In genomic region chrX:41334866-41335589, GRCh38 we compare ENCODE assay signal across 8 cellular contexts. TPM values are rescaled to one million over a fixed set of nuclear protein-coding genes. Genes with fewer than 3 reads are reported as not detected.
A peak's percentile ranks its signal among the peaks of the same experiment; 100 is the strongest.
DNase-seq lines count a peak whose midpoint lies in the region; ATAC-seq and TF ChIP-seq lines count a peak whose summit lies in the region.

No MANE protein-coding gene starts in this region.

- H3F3A ChIP-seq in neural cell (ENCODE audit: insufficient read depth, low read length, poor library complexity, severe bottlenecking), result no peaks in the 10 kb centered on the region

- no peak for TF ChIP-seq RAD21 in neural cell (conservative IDR thresholded peaks at IDR 0.05)

- DNase-seq in CD14-positive monocyte (ENCODE audit: low spot score), result peak; percentile 59
- peak; percentile 51 to 61 for DNase-seq in NOMO-1 (lab: John Stamatoyannopoulos, UW; ENCODE audit: unreplicated experiment in 2 of 2)
- DNase-seq in activated T-helper 1 cell treated with anti-CD3 and anti-CD28 coated beads, Interleukin-12 subunit alpha, Interleukin-12 subunit beta, Interleukin-2, Interleukin-4 antibody, amounts not matched to agents 30 ng/mL and 10 ng/mL and 1 ng/mL, durations not matched to agents 14 hours and 24 hours and 36 hours (ENCODE audit: low spot score), result peak; percentile 48
- DNase-seq in fibroblast of mammary gland (ENCODE audit: low read depth), result peak; percentile 58
- DNase-seq in substantia nigra (lab: John Stamatoyannopoulos, UW), result peak in 41 of 49 donors; percentile 2 to 83 (median 40)

- peaks cover 50% of the 10 kb centered on the region for H3K79me2 ChIP-seq in neural cell (replicated peaks; ENCODE audit: insufficient read depth, low read length)

- ATAC-seq in GM21737 (IDR thresholded peaks at IDR 0.05; ENCODE audit: unreplicated experiment), result peak; percentile 4
- ATAC-seq in HG03280 (IDR thresholded peaks at IDR 0.05; ENCODE audit: unreplicated experiment), result no peak

- peak overlapping the region; percentile 100 for H3K27ac Mint-ChIP-seq in CD14-positive monocyte
- H3K27ac Mint-ChIP-seq in activated T-helper 1 cell treated with anti-CD3 and anti-CD28 coated beads, Interleukin-12 subunit alpha, Interleukin-12 subunit beta, Interleukin-2, Interleukin-4 antibody, amounts not matched to agents 30 ng/mL and 10 ng/mL and 1 ng/mL, durations not matched to agents 14 hours and 24 hours and 36 hours, result peak overlapping the region; percentile 99

- H3K4me1 Mint-ChIP-seq in CD14-positive monocyte, result peaks cover 35% of the 10 kb centered on the region
- peaks cover 48% of the 10 kb centered on the region for H3K4me1 Mint-ChIP-seq in activated T-helper 1 cell treated with anti-CD3 and anti-CD28 coated beads, Interleukin-12 subunit alpha, Interleukin-12 subunit beta, Interleukin-2, Interleukin-4 antibody, amounts not matched to agents 30 ng/mL and 10 ng/mL and 1 ng/mL, durations not matched to agents 14 hours and 24 hours and 36 hours (ENCODE audit: low read depth)

- intact Hi-C loops in CD14-positive monocyte (cut with micrococcal nuclease), result loop anchor here (5.0 to 10.0 kb wide), 3 partner anchors 47 to 107 kb away; no protein-coding TSS in a partner anchor
- intact Hi-C loops in activated T-helper 1 cell treated with anti-CD3 and anti-CD28 coated beads, Interleukin-12 subunit alpha, Interleukin-12 subunit beta, Interleukin-2, Interleukin-4 antibody, amounts not matched to agents 30 ng/mL and 10 ng/mL and 1 ng/mL, durations not matched to agents 14 hours and 24 hours and 36 hours (cut with micrococcal nuclease), result loop anchor here (1.0 to 10.0 kb wide), 7 partner anchors 107 to 753 kb away; partner anchors contain the start of genes ATP6AP2, CXorf38 and MED14

- TF ChIP-seq CTCF in CD14-positive monocyte (IDR thresholded peaks at IDR 0.05) (no peak), fibroblast of mammary gland (conservative IDR thresholded peaks at IDR 0.05; ENCODE audit: control insufficient read depth, insufficient read depth, low read depth, low read length) (no peak), neural cell (IDR thresholded peaks at IDR 0.05; ENCODE audit: poor library complexity, severe bottlenecking) (no peak)

- H3K27ac ChIP-seq in neural cell (ENCODE audit: low read length) (peak overlapping the region; percentile 100), substantia nigra (ENCODE audit: low read depth, low read length, poor library complexity, severe bottlenecking) (peak overlapping the region; percentile 96)

- H3K9me2 ChIP-seq in neural cell (ENCODE audit: insufficient read depth, low read length), result no peaks in the 10 kb centered on the region

- H3K36me3 Mint-ChIP-seq in CD14-positive monocyte, result peaks cover 26 to 41% of the 10 kb centered on the region in 2 donors
- H3K36me3 Mint-ChIP-seq in activated T-helper 1 cell treated with anti-CD3 and anti-CD28 coated beads, Interleukin-12 subunit alpha, Interleukin-12 subunit beta, Interleukin-2, Interleukin-4 antibody, amounts not matched to agents 30 ng/mL and 10 ng/mL and 1 ng/mL, durations not matched to agents 14 hours and 24 hours and 36 hours (ENCODE audit: low read depth), result peaks cover 39% of the 10 kb centered on the region

- H3K4me3 ChIP-seq in fibroblast of mammary gland (ENCODE audit: control insufficient read depth, low read depth, low read length) (peak overlapping the region; percentile 99), neural cell (ENCODE audit: low read length) (peak overlapping the region; percentile 82)

- no peaks in the 10 kb centered on the region for H3K9me3 ChIP-seq in neural cell (ENCODE audit: low read length)

- peaks cover 0 to 19% (median 0%) of the 10 kb centered on the region in 3 donors for H3K27me3 Mint-ChIP-seq in CD14-positive monocyte (ENCODE audit: low read depth in 3 of 3)
- H3K27me3 Mint-ChIP-seq in activated T-helper 1 cell treated with anti-CD3 and anti-CD28 coated beads, Interleukin-12 subunit alpha, Interleukin-12 subunit beta, Interleukin-2, Interleukin-4 antibody, amounts not matched to agents 30 ng/mL and 10 ng/mL and 1 ng/mL, durations not matched to agents 14 hours and 24 hours and 36 hours (ENCODE audit: insufficient read depth), result peaks cover 5% of the 10 kb centered on the region

- H2AFZ ChIP-seq in neural cell (ENCODE audit: low read depth, low read length), result no peak overlapping the region

- peak overlapping the region; percentile 86 for H3K4me2 ChIP-seq in neural cell (ENCODE audit: low read length)

- H3K9ac ChIP-seq in neural cell (ENCODE audit: low read length), result peak overlapping the region; percentile 100

- H3K4me3 Mint-ChIP-seq in CD14-positive monocyte, result peak overlapping the region; percentile 92 to 94
- peak overlapping the region; percentile 91 for H3K4me3 Mint-ChIP-seq in activated T-helper 1 cell treated with anti-CD3 and anti-CD28 coated beads, Interleukin-12 subunit alpha, Interleukin-12 subunit beta, Interleukin-2, Interleukin-4 antibody, amounts not matched to agents 30 ng/mL and 10 ng/mL and 1 ng/mL, durations not matched to agents 14 hours and 24 hours and 36 hours

- H4K20me1 ChIP-seq in neural cell (ENCODE audit: insufficient read depth), result peaks cover 31% of the 10 kb centered on the region

- no peaks in the 10 kb centered on the region for H3K27me3 ChIP-seq in neural cell (ENCODE audit: insufficient read depth, low read depth, low read length)

- H3K9me3 Mint-ChIP-seq in CD14-positive monocyte, result peaks cover 0 to 6% (median 0%) of the 10 kb centered on the region in 7 donors
- no peaks in the 10 kb centered on the region for H3K9me3 Mint-ChIP-seq in activated T-helper 1 cell treated with anti-CD3 and anti-CD28 coated beads, Interleukin-12 subunit alpha, Interleukin-12 subunit beta, Interleukin-2, Interleukin-4 antibody, amounts not matched to agents 30 ng/mL and 10 ng/mL and 1 ng/mL, durations not matched to agents 14 hours and 24 hours and 36 hours

- H3K36me3 ChIP-seq in neural cell (ENCODE audit: insufficient read depth, low read length), result no peaks in the 10 kb centered on the region

- no peak for TF ChIP-seq EP300 in neural cell (conservative IDR thresholded peaks at IDR 0.05; ENCODE audit: poor library complexity, severe bottlenecking)

TF ChIP-seq in neural cell, 6 proteins besides CTCF, POLR2A, EP300 and RAD21:
- TF ChIP-seq EZH2 (IDR thresholded peaks at IDR 0.05; ENCODE audit: borderline replicate concordance, insufficient read depth, low read length, poor library complexity, severe bottlenecking), result no peak
- no peak for TF ChIP-seq POLR2AphosphoS5 (IDR thresholded peaks at IDR 0.05)
- TF ChIP-seq SMC3 (conservative IDR thresholded peaks at IDR 0.05; ENCODE audit: poor library complexity), result no peak
- TF ChIP-seq MXI1 (conservative IDR thresholded peaks at IDR 0.05; ENCODE audit: poor library complexity, severe bottlenecking), result no peak
- no peak for TF ChIP-seq TAF1 (IDR thresholded peaks at IDR 0.05; ENCODE audit: low read depth)
- TF ChIP-seq REST (IDR thresholded peaks at IDR 0.05; ENCODE audit: borderline replicate concordance), result no peak

RNA-seq across cellular contexts. Expression of gene DDX3X, which starts 1.1 kb away (rescaled TPM):
- polyA plus RNA-seq in CD14-positive monocyte, result 100 to 1,000 TPM; 200 to 280 TPM
- 312 and 337 TPM in 2 replicates for total RNA-seq in activated T-helper 1 cell treated with anti-CD3 and anti-CD28 coated beads, Interleukin-12 subunit alpha, Interleukin-12 subunit beta, Interleukin-2, Interleukin-4 antibody, amounts not matched to agents 30 ng/mL and 10 ng/mL and 1 ng/mL, durations not matched to agents 14 hours and 24 hours and 36 hours
- 165 TPM in 2 replicates for polyA plus RNA-seq in neural cell
- 319 and 366 TPM in 2 replicates for polyA minus RNA-seq in neural cell
